In genomic region chr14:55043528-55043927, GRCh38 we compare ENCODE assay signal across 3 cellular contexts.
TF ChIP-seq lines count a peak whose summit lies in the region.

No MANE protein-coding gene starts in this region.

TF ChIP-seq in A549, 52 proteins besides CTCF, POLR2A, EP300 and RAD21 (continues in another document):
- TF ChIP-seq ATOH8 (CRISPR knock-in tag; IDR thresholded peaks at IDR 0.05; ENCODE audit: low read depth) = no peak
- TF ChIP-seq FOSB (CRISPR knock-in tag; IDR thresholded peaks at IDR 0.05) = no peak
- TF ChIP-seq MYC (IDR thresholded peaks at IDR 0.05; ENCODE audit: borderline replicate concordance, low read length) = no peak
- TF ChIP-seq EHF (CRISPR knock-in tag; IDR thresholded peaks at IDR 0.05) = no peak
- TF ChIP-seq HOXB5 (CRISPR knock-in tag; IDR thresholded peaks at IDR 0.05) = no peak
- no peak for TF ChIP-seq MAZ (IDR thresholded peaks at IDR 0.05; ENCODE audit: borderline replicate concordance, low read depth, low read length)
- no peak for TF ChIP-seq BCL3 (IDR thresholded peaks at IDR 0.05)
- TF ChIP-seq HDAC2 (IDR thresholded peaks at IDR 0.05) = no peak
- no peak for TF ChIP-seq HOXA7 (CRISPR knock-in tag; IDR thresholded peaks at IDR 0.05)
- TF ChIP-seq SMC3 (IDR thresholded peaks at IDR 0.05) = no peak
- no peak for TF ChIP-seq FOXS1 (CRISPR knock-in tag; IDR thresholded peaks at IDR 0.05)
- no peak for TF ChIP-seq RFX5 (IDR thresholded peaks at IDR 0.05)
- no peak for TF ChIP-seq ZSCAN20 (CRISPR knock-in tag; IDR thresholded peaks at IDR 0.05)
- TF ChIP-seq ZFP36 (IDR thresholded peaks at IDR 0.05; ENCODE audit: borderline replicate concordance, partially characterized antibody) = no peak
- no peak for TF ChIP-seq REST (IDR thresholded peaks at IDR 0.05)
- no peak for TF ChIP-seq HOXB13 (CRISPR knock-in tag; IDR thresholded peaks at IDR 0.05; ENCODE audit: low read depth)
- no peak for TF ChIP-seq ZC3H11A (IDR thresholded peaks at IDR 0.05)
- no peak for TF ChIP-seq E2F6 (IDR thresholded peaks at IDR 0.05; ENCODE audit: borderline replicate concordance, low read depth)

TF ChIP-seq in IMR-90, 13 proteins besides CTCF, POLR2A, EP300 and RAD21:
- peak; percentile 59 for TF ChIP-seq CEBPB (IDR thresholded peaks at IDR 0.05; ENCODE audit: low read depth, low read length)
- TF ChIP-seq SMC3 (IDR thresholded peaks at IDR 0.05; ENCODE audit: low read depth, low read length) = no peak

TF ChIP-seq in GM12878, 131 proteins besides CTCF, POLR2A, EP300 and RAD21:
- TF ChIP-seq NR2C2 (IDR thresholded peaks at IDR 0.05; ENCODE audit: borderline replicate concordance, control insufficient read depth, insufficient read length, low read depth) (no peak), MYC (IDR thresholded peaks at IDR 0.05; ENCODE audit: insufficient read depth, insufficient read length, insufficient replicate concordance, low read length, severe bottlenecking) (no peak), ZBTB4 (CRISPR knock-in tag; IDR thresholded peaks at IDR 0.05) (no peak)
TF ChIP-seq in GM12878: peak in this region for 0.
